8 cellular contexts compared by ENCODE assay signal in genomic region chr2:108719149-108720044, GRCh38.
DNase-seq lines count a peak whose midpoint lies in the region; ATAC-seq and TF ChIP-seq lines count a peak whose summit lies in the region.

TSS of gene RANBP2 (plus strand) at chr2:108719482. CDS start at chr2:108719607, 125 bp downstream.

- H3K9me3 Mint-ChIP-seq in central memory CD8-positive, alpha-beta T cell = no peaks in the 10 kb centered on the region

- peak within 1 kb of the TSS; percentile 98 for H3K27ac Mint-ChIP-seq in central memory CD8-positive, alpha-beta T cell (ENCODE audit: low read depth)

- peak within 1 kb of the TSS; percentile 95 for H3K4me3 Mint-ChIP-seq in central memory CD8-positive, alpha-beta T cell

- H3K36me3 Mint-ChIP-seq in central memory CD8-positive, alpha-beta T cell (ENCODE audit: insufficient read depth) = peaks cover 17% of the 10 kb centered on the region

- DNase-seq in AML-193 (lab: John Stamatoyannopoulos, UW) (peak; percentile 87 to 92), NCI-H446 treated with DMSO at 0.1 percent for 48 hours (lab: John Stamatoyannopoulos, UW) (peak; percentile 95), iris pigment epithelial cell (ENCODE audit: low read depth) (peak; percentile 100)
- DNase-seq in central memory CD8-positive, alpha-beta T cell (ENCODE audit: low spot score in 2 of 2) = peak; percentile 84 to 93
- DNase-seq in stimulated activated CD4-positive, alpha-beta T cell treated with anti-CD3 and anti-CD28 coated beads, Interleukin-12 subunit alpha, Interleukin-12 subunit beta, amount 100 ng/mL, for 24 hours (ENCODE audit: low read depth in 2 of 2) = peak; percentile 90

- TF ChIP-seq POLR2A in GM19099 (IDR thresholded peaks at IDR 0.05; ENCODE audit: extremely low read depth, insufficient read length, low read depth) = peak; percentile 97

- ATAC-seq in HG03378 (IDR thresholded peaks at IDR 0.05; ENCODE audit: unreplicated experiment) = peak; percentile 97
- ATAC-seq in activated CD4-positive, CD25-positive, alpha-beta regulatory T cell treated with anti-CD3 and anti-CD28 coated beads, Interleukin-2, amount 50 U/mL, for 24 hours = peak; percentile 98 to 99
- peak; percentile 92 for ATAC-seq in central memory CD8-positive, alpha-beta T cell (replicated peaks; ENCODE audit: extremely low read depth, poor library complexity, severe bottlenecking)

- no peaks in the 10 kb centered on the region for H3K27me3 Mint-ChIP-seq in central memory CD8-positive, alpha-beta T cell

- peaks cover 16% of the 10 kb centered on the region for H3K4me1 Mint-ChIP-seq in central memory CD8-positive, alpha-beta T cell

Comparison
In these comparisons a context has a peak if more than half of its experiments do, and no peak if none do; other contexts are left out.
1. Peak in every context shown above with its lines: DNase-seq and ATAC-seq.